8 cellular contexts compared by ENCODE assay signal in the genomic region with DNA sequence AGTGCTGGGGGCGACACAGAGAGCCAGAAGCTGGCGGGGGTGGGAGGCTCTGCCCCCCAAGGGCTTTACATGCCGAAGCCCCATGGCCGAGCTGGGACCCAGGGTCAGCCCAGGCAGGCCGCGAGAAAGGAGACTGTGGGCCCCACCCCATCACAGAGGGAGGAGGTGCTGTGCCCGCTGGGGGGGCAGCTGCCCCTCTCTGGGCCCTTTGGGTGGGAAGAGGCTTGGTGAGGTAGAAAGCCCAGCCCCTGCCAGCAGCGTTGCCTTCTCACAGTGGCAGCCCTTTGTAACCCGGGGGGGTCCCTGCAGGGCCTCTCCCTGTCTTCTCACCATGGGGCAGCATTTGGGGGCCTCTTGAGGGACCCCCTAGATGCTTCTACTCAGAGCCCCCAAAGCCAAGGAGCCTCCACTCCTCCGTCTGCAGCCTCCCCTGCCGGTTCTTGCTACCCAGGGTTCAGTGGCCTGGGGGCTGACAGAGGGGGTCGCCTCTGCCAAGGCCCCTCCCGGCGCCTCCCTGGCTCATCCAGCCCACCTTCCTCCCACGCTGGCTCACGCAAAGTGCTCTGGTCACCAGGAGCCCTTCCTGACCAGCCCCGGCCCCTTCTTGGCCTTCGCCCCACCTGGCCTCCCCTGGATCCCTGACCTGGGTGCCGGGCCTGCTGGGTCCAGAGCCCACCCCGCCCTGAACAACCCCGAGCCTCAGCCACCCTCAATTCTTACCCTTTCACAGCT.
DNase-seq lines count a peak whose midpoint lies in the region; ATAC-seq and TF ChIP-seq lines count a peak whose summit lies in the region.
"Not testable (repeated sequence)": the region's sequence is repeated elsewhere in the genome, so short reads cannot be mapped to it uniquely, and the experiment has no call there.

No MANE protein-coding gene starts in this region.

- not testable (repeated sequence) for DNase-seq in AG09309 (ENCODE audit: low read depth); SJSA1 (ENCODE audit: low read depth in 1 of 2, low spot score in 2 of 2); brain microvascular endothelial cell; kidney epithelial cell (ENCODE audit: low read depth)
- peak; percentile 75 for DNase-seq in osteocyte (ENCODE audit: extremely low spot score, unreplicated experiment)

- not testable (repeated sequence) for H3K27ac ChIP-seq in SJSA1; brain microvascular endothelial cell; esophagus (ENCODE audit: low read depth in 2 of 2, low read length in 1 of 2); subcutaneous abdominal adipose tissue (ENCODE audit: low read depth, low read length)

- H3K4me3 Mint-ChIP-seq in osteocyte (ENCODE audit: unreplicated experiment): peak overlapping the region; percentile 48

- H3K9me3 ChIP-seq in SJSA1 (replicated peaks); esophagus (ENCODE audit: control insufficient read depth in 2 of 2, insufficient read depth in 1 of 2, low read depth in 1 of 2, low read length in 1 of 2); subcutaneous abdominal adipose tissue (ENCODE audit: control insufficient read depth in 5 of 5, low read length in 5 of 5): not testable (repeated sequence)

- not testable (repeated sequence) for H3K36me3 ChIP-seq in SJSA1; brain microvascular endothelial cell (replicated peaks); esophagus (ENCODE audit: control insufficient read depth in 2 of 2, insufficient read depth in 2 of 2, low read length in 1 of 2); kidney epithelial cell (ENCODE audit: control insufficient read depth, insufficient read depth, low read length); subcutaneous abdominal adipose tissue (ENCODE audit: control insufficient read depth in 5 of 5, insufficient read depth in 5 of 5, low read length in 5 of 5)

- not testable (repeated sequence) for H3K4me1 ChIP-seq in SJSA1 (replicated peaks); esophagus (ENCODE audit: control insufficient read depth in 2 of 2, insufficient read depth in 2 of 2, low read length in 1 of 2); subcutaneous abdominal adipose tissue (ENCODE audit: control insufficient read depth in 5 of 5, insufficient read depth in 5 of 5, low read length in 5 of 5)

- not testable (repeated sequence) for H3K27me3 ChIP-seq in SJSA1 (replicated peaks); brain microvascular endothelial cell (replicated peaks); esophagus (ENCODE audit: control insufficient read depth in 1 of 2, insufficient read depth in 2 of 2, low read length in 2 of 2); kidney epithelial cell (ENCODE audit: control insufficient read depth, insufficient read depth, low read length); subcutaneous abdominal adipose tissue (ENCODE audit: control insufficient read depth in 5 of 5, insufficient read depth in 4 of 5, low read length in 5 of 5)

- not testable (repeated sequence) for TF ChIP-seq CTCF in AG09309 (IDR thresholded peaks at IDR 0.05; ENCODE audit: control insufficient read depth, insufficient read depth, low read depth, low read length, missing control alignments); brain microvascular endothelial cell (IDR thresholded peaks at IDR 0.05; ENCODE audit: low read depth, low read length, missing control alignments); kidney epithelial cell (IDR thresholded peaks at IDR 0.05; ENCODE audit: insufficient read depth, low read length, poor library complexity, severe bottlenecking); osteocyte (IDR thresholded peaks at IDR 0.05)

- H3K9me3 Mint-ChIP-seq in osteocyte (ENCODE audit: unreplicated experiment): not testable (repeated sequence)

- H3K27me3 Mint-ChIP-seq in osteocyte (ENCODE audit: unreplicated experiment): not testable (repeated sequence)

- H3K27ac Mint-ChIP-seq in osteocyte (ENCODE audit: unreplicated experiment): not testable (repeated sequence)

- H3K36me3 Mint-ChIP-seq in osteocyte (ENCODE audit: unreplicated experiment): not testable (repeated sequence)

- not testable (repeated sequence) for H3K4me1 Mint-ChIP-seq in osteocyte (ENCODE audit: unreplicated experiment)

- in situ Hi-C loops in brain microvascular endothelial cell (cut with HindIII; ENCODE audit: low pct_ligation_motif_present, low sequenced_read_pairs): not testable (repeated sequence)

- peak; percentile 13 for ATAC-seq in HG02870 (IDR thresholded peaks at IDR 0.05; ENCODE audit: unreplicated experiment)

- H3K9ac ChIP-seq in subcutaneous abdominal adipose tissue (ENCODE audit: low read length in 5 of 5): not testable (repeated sequence)

- peak overlapping the region; percentile 48 for H3K4me3 ChIP-seq in AG09309 (ENCODE audit: control insufficient read depth, low read depth, low read length)
- H3K4me3 ChIP-seq in SJSA1: peak overlapping the region; percentile 28
- H3K4me3 ChIP-seq in brain microvascular endothelial cell (ENCODE audit: low read depth, low read length): peak overlapping the region; percentile 48
- H3K4me3 ChIP-seq in esophagus (ENCODE audit: low read depth in 1 of 2, low read length in 2 of 2): peak overlapping the region; percentile 26 to 37
- H3K4me3 ChIP-seq in kidney epithelial cell (ENCODE audit: low read depth, low read length): peak overlapping the region; percentile 40
- H3K4me3 ChIP-seq in subcutaneous abdominal adipose tissue (ENCODE audit: low read depth in 1 of 5, low read length in 5 of 5): peak overlapping the region in 3 of 5 donors; percentile 36 to 44 (median 42)

- 12 to 32% methylated on average over 6 to 13 of the region's 21 CpGs for WGBS in esophagus, 2 donors
